24 cellular contexts compared by ENCODE assay signal in the genomic region with DNA sequence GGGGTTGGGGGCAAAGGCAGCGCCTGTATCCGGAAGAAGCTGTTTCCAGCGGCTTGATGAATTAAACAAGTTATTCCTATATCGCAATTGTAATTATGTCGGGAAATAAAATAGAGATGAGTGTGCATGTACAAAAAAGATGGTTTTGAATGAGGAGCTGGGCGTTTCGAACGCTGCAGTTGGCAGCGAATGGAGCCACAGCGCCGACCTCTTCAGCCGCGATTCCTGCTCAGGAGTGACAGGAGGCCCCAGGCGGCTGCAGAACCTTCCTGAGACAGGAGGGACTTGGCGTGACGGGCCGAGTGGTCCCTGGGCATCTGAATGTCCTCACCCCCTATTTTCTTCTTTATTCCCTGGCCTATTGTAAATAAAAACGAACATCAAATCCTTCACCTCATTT.
"Had no signal": no experiment of that assay in that cellular context is flagged by ENCODE, and none has a peak within 500 bp of the region (broad histone marks: within the 10 kb centered on the region; RNA-seq: fewer than 3 reads in every experiment).

No MANE protein-coding gene starts in this region.

- H3K9ac ChIP-seq: parathyroid adenoma had no signal

- ATAC-seq: activated CD8-positive, alpha-beta T cell treated with anti-CD3 and anti-CD28 coated beads for 36 hours; activated T-cell treated with anti-CD3 and anti-CD28 coated beads, Interleukin-2, amount 50 U/mL, for 72 hours; heart right ventricle; left colon; natural killer cell; stimulated activated naive CD8-positive, alpha-beta T cell treated with anti-CD3 and anti-CD28 coated beads, Interleukin-15, Interleukin-2, amounts not matched to agents 100 U/mL and 50 U/mL, for 24 hours; T-cell had no signal

- H3K36me3 ChIP-seq: heart right ventricle, SJCRH30, spleen, WERI-Rb-1 had no signal

- H3K4me3 ChIP-seq: heart right ventricle, lung, SJCRH30, spleen had no signal

- H3K9me3 Mint-ChIP-seq: activated CD4-positive, alpha-beta T cell treated with anti-CD3 and anti-CD28 coated beads, Interleukin-2, amount 10 ng/mL, durations not matched to agents 7 days and 5 days; activated CD8-positive, alpha-beta T cell treated with anti-CD3 and anti-CD28 coated beads for 36 hours; activated T-cell treated with anti-CD3 and anti-CD28 coated beads, Interleukin-2, amount 50 U/mL, for 72 hours; mesothelial cell of epicardium; natural killer cell; T-cell; T-helper 2 cell treated with Interferon-gamma antibody and Interleukin-4, amounts not matched to agents 5 μg/mL and 100 μg/mL, for 36 hours had no signal

- H3K79me2 ChIP-seq: parathyroid adenoma had no signal

- H3K4me1 ChIP-seq: heart right ventricle, parathyroid adenoma, SJCRH30, spleen had no signal

- H3K4me1 Mint-ChIP-seq: activated CD4-positive, alpha-beta T cell treated with anti-CD3 and anti-CD28 coated beads, Interleukin-2, amount 10 ng/mL, durations not matched to agents 7 days and 5 days; mesothelial cell of epicardium; natural killer cell; T-cell had no signal

- H3K4me3 Mint-ChIP-seq: activated CD4-positive, alpha-beta T cell treated with anti-CD3 and anti-CD28 coated beads, Interleukin-2, amount 10 ng/mL, durations not matched to agents 7 days and 5 days; activated CD8-positive, alpha-beta T cell treated with anti-CD3 and anti-CD28 coated beads for 36 hours; activated naive CD8-positive, alpha-beta T cell; activated T-cell treated with anti-CD3 and anti-CD28 coated beads, Interleukin-2, amount 50 U/mL, for 72 hours; mesothelial cell of epicardium; natural killer cell; T-cell; T-helper 2 cell treated with Interferon-gamma antibody and Interleukin-4, amounts not matched to agents 5 μg/mL and 100 μg/mL, for 36 hours had no signal

- H3K27ac Mint-ChIP-seq: activated CD4-positive, alpha-beta T cell treated with anti-CD3 and anti-CD28 coated beads, Interleukin-2, amount 10 ng/mL, durations not matched to agents 7 days and 5 days; activated CD8-positive, alpha-beta T cell treated with anti-CD3 and anti-CD28 coated beads for 36 hours; activated naive CD8-positive, alpha-beta T cell; activated T-cell treated with anti-CD3 and anti-CD28 coated beads, Interleukin-2, amount 50 U/mL, for 72 hours; mesothelial cell of epicardium; natural killer cell; T-cell; T-helper 2 cell treated with Interferon-gamma antibody and Interleukin-4, amounts not matched to agents 5 μg/mL and 100 μg/mL, for 36 hours had no signal

- DNase-seq: activated CD4-positive, alpha-beta T cell treated with anti-CD3 and anti-CD28 coated beads, Interleukin-2, amount 10 ng/mL, durations not matched to agents 7 days and 5 days; activated CD4-positive, CD25-positive, alpha-beta regulatory T cell treated with anti-CD3 and anti-CD28 coated beads, Interleukin-2, amount 50 U/mL, for 72 hours; activated CD8-positive, alpha-beta T cell treated with anti-CD3 and anti-CD28 coated beads for 36 hours; activated naive CD4-positive, alpha-beta T cell; activated T-cell treated with anti-CD3 and anti-CD28 coated beads, Interleukin-2, amount 50 U/mL, for 72 hours; amniotic stem cell; cerebellar nuclear complex; cortex of kidney; effector CD4-positive, alpha-beta T cell; heart right ventricle; islet precursor cell; left colon; natural killer cell; SJCRH30; stimulated activated CD4-positive, alpha-beta T cell treated with anti-CD3 and anti-CD28 coated beads, Interleukin-4, amount 100 ng/mL, for 1 hour; stimulated activated naive CD8-positive, alpha-beta T cell treated with anti-CD3 and anti-CD28 coated beads, Interleukin-15, Interleukin-2, amounts not matched to agents 100 U/mL and 50 U/mL, for 24 hours; WERI-Rb-1 had no signal

- H3K9me3 ChIP-seq: heart right ventricle, SJCRH30, spleen had no signal

- H2AFZ ChIP-seq: parathyroid adenoma had no signal

- H3K27me3 Mint-ChIP-seq: activated CD8-positive, alpha-beta T cell treated with anti-CD3 and anti-CD28 coated beads for 36 hours had no signal

- H3K27ac ChIP-seq: heart right ventricle, parathyroid adenoma, SJCRH30, spleen, WERI-Rb-1 had no signal

- H3K36me3 Mint-ChIP-seq: activated naive CD8-positive, alpha-beta T cell; mesothelial cell of epicardium; natural killer cell; T-cell had no signal
